ENCODE assay signal across 16 cellular contexts in the genomic region with DNA sequence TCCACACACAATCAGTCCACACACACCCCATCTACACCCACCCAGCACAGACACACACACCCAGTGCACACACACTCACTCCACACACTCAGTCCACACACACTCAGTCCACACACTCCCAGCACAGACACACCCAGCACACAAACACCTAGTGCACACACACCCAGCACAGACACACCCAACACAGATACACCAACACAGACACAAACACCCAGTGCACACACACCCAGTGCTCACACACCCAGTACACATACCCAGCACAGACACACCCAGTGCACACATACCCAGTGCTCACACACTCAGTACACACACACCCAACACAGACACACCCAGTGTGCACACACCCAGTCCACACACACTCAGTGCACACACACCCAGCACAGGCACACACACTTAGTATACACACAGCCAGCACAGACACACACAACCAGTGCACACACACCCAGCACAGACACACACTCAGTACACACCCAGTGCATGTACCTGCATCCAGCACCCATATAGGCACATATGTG.
"Had no signal": no experiment of that assay in that cellular context is flagged by ENCODE, and none has a peak within 500 bp of the region (broad histone marks: within the 10 kb centered on the region; RNA-seq: fewer than 3 reads in every experiment).

No MANE protein-coding gene starts in this region.

- DNase-seq: activated CD4-positive, alpha-beta T cell treated with anti-CD3 and anti-CD28 coated beads, Interleukin-2, amount 10 ng/mL, durations not matched to agents 7 days and 5 days; activated CD8-positive, alpha-beta memory T cell treated with anti-CD3 and anti-CD28 coated beads for 24 hours; activated CD8-positive, alpha-beta memory T cell treated with anti-CD3 and anti-CD28 coated beads, Interleukin-2, amount 50 U/mL, for 48 hours; activated gamma-delta T cell; activated T-cell treated with anti-CD3 and anti-CD28 coated beads, Interleukin-2, amount 50 U/mL, for 48 hours; caudate nucleus; effector memory CD8-positive, alpha-beta T cell; foreskin fibroblast; left cardiac atrium; stimulated activated CD4-positive, alpha-beta T cell treated with anti-CD3 and anti-CD28 coated beads, Interleukin-1b, Interleukin-23, amount 100 ng/mL, for 48 hours; stimulated activated CD8-positive, alpha-beta memory T cell treated with anti-CD3 and anti-CD28 coated beads, Interleukin-4, amount 100 ng/mL, for 48 hours; stomach had no signal

- H3K27ac ChIP-seq: stomach had no signal

- ATAC-seq: activated CD4-positive, CD25-positive, alpha-beta regulatory T cell treated with anti-CD3 and anti-CD28 coated beads, Interleukin-2, amount 50 U/mL, for 24 hours; effector memory CD8-positive, alpha-beta T cell had no signal

- H3K36me3 Mint-ChIP-seq: activated naive CD8-positive, alpha-beta T cell; type B pancreatic cell had no signal

- H3K4me3 ChIP-seq: stomach had no signal

- H3K4me1 Mint-ChIP-seq: activated CD4-positive, alpha-beta T cell treated with anti-CD3 and anti-CD28 coated beads, Interleukin-2, amount 10 ng/mL, durations not matched to agents 7 days and 5 days had no signal

- H3K27me3 ChIP-seq: stomach had no signal

- H3K27me3 Mint-ChIP-seq: activated CD4-positive, alpha-beta T cell treated with anti-CD3 and anti-CD28 coated beads, Interleukin-2, amount 10 ng/mL, durations not matched to agents 7 days and 5 days; activated naive CD8-positive, alpha-beta T cell had no signal

- H3K4me3 Mint-ChIP-seq: activated CD4-positive, alpha-beta T cell treated with anti-CD3 and anti-CD28 coated beads, Interleukin-2, amount 10 ng/mL, durations not matched to agents 7 days and 5 days; activated naive CD8-positive, alpha-beta T cell; effector memory CD8-positive, alpha-beta T cell; type B pancreatic cell had no signal

- H3K27ac Mint-ChIP-seq: activated CD4-positive, alpha-beta T cell treated with anti-CD3 and anti-CD28 coated beads, Interleukin-2, amount 10 ng/mL, durations not matched to agents 7 days and 5 days; activated naive CD8-positive, alpha-beta T cell; effector memory CD8-positive, alpha-beta T cell; progenitor cell of endocrine pancreas; type B pancreatic cell had no signal

- H3K9me3 Mint-ChIP-seq: activated CD4-positive, alpha-beta T cell treated with anti-CD3 and anti-CD28 coated beads, Interleukin-2, amount 10 ng/mL, durations not matched to agents 7 days and 5 days; effector memory CD8-positive, alpha-beta T cell; type B pancreatic cell had no signal

- H3K4me1 ChIP-seq: stomach had no signal

- H3K9me3 ChIP-seq: stomach had no signal
